Comparison of ENCODE assay signal across 20 cellular contexts in genomic region chr7:116950889-116951351, GRCh38. TPM values are rescaled to one million over a fixed set of nuclear protein-coding genes. Genes with fewer than 3 reads are reported as not detected.
DNase-seq lines count a peak whose midpoint lies in the region; TF ChIP-seq lines count a peak whose summit lies in the region.
"Had no signal": no experiment of that assay in that cellular context is flagged by ENCODE, and none has a peak within 500 bp of the region (broad histone marks: within the 10 kb centered on the region; RNA-seq: fewer than 3 reads in every experiment).

No MANE protein-coding gene starts in this region.

- H3K27me3 ChIP-seq in Caco-2 (replicated peaks; ENCODE audit: control insufficient read depth, insufficient read depth, low read length) (no peaks in the 10 kb centered on the region), tibial artery (no peaks in the 10 kb centered on the region), vagina (no peaks in the 10 kb centered on the region)
- H3K27me3 ChIP-seq: breast epithelium had no signal

- H3K4me3 ChIP-seq in Caco-2 (ENCODE audit: low read depth, low read length) (no peak overlapping the region), mesodermal cell (ENCODE audit: extremely low read depth, insufficient read depth, low read length, poor library complexity, severe bottlenecking) (no peak overlapping the region), tibial artery (no peak overlapping the region), vagina (no peak overlapping the region)

- H3K9me3 ChIP-seq in Caco-2 (no peaks in the 10 kb centered on the region), mesodermal cell (ENCODE audit: control insufficient read depth, low read length) (no peaks in the 10 kb centered on the region), tibial artery (no peaks in the 10 kb centered on the region), vagina (no peaks in the 10 kb centered on the region)
- H3K9me3 ChIP-seq: breast epithelium had no signal

- H3K27ac ChIP-seq in mesodermal cell (ENCODE audit: low read depth, low read length, severe bottlenecking) (peak overlapping the region; percentile 64), tibial artery (no peak overlapping the region), vagina (no peak overlapping the region)
- H3K27ac ChIP-seq: 22Rv1, breast epithelium, PC-9 had no signal

- no peak for TF ChIP-seq CTCF in Caco-2 (IDR thresholded peaks at IDR 0.05; ENCODE audit: insufficient read depth in 1 of 2, low read depth in 1 of 2, low read length in 1 of 2, severe bottlenecking in 1 of 2, unreplicated experiment in 1 of 2)
- no peak for TF ChIP-seq CTCF in tibial artery (IDR thresholded peaks at IDR 0.05)
- TF ChIP-seq CTCF in vagina (IDR thresholded peaks at IDR 0.05) = no peak

- peak overlapping the region; percentile 7 for H3K27ac Mint-ChIP-seq in Caco-2 (ENCODE audit: unreplicated experiment)
- H3K27ac Mint-ChIP-seq: mesothelial cell of epicardium; natural killer cell; T-helper 1 cell treated with Interleukin-12 subunit alpha and Interleukin-12 subunit beta and Interleukin-4 antibody, amounts not matched to agents 30 μg/mL and 1 μg/mL, for 36 hours; WTC11 had no signal

- H3K36me3 Mint-ChIP-seq in Caco-2 (ENCODE audit: insufficient read depth, unreplicated experiment) = peaks cover 14% of the 10 kb centered on the region
- H3K36me3 Mint-ChIP-seq: mesothelial cell of epicardium, natural killer cell had no signal

- H3K36me3 ChIP-seq in Caco-2 (ENCODE audit: control insufficient read depth, insufficient read depth, low read length) (no peaks in the 10 kb centered on the region), mesodermal cell (ENCODE audit: control insufficient read depth, insufficient read depth, low read length) (no peaks in the 10 kb centered on the region), tibial artery (no peaks in the 10 kb centered on the region), vagina (no peaks in the 10 kb centered on the region)
- H3K36me3 ChIP-seq: breast epithelium had no signal

- POLR2A ChIA-PET in Caco-2 (lab: Charles Lee) = no interaction called here

- H3K4me1 ChIP-seq in Caco-2 (peaks cover 12% of the 10 kb centered on the region), mesodermal cell (ENCODE audit: control insufficient read depth, insufficient read depth, low read length, poor library complexity, severe bottlenecking) (peaks cover 16% of the 10 kb centered on the region), tibial artery (peaks cover 0 to 38% (median 11%) of the 10 kb centered on the region in 4 donors), vagina (peaks cover 15% of the 10 kb centered on the region)
- H3K4me1 ChIP-seq: breast epithelium had no signal

- intact Hi-C loops in Caco-2 (cut with micrococcal nuclease; ENCODE audit: unreplicated experiment) (loop anchor here (1.0 to 5.0 kb wide), 2 partner anchors 21 to 61 kb away; no protein-coding TSS in a partner anchor), tibial artery (cut with DNase I; ENCODE audit: low total_unique reads) (no loop called here), vagina (cut with DNase I) (no loop called here)

- CTCF ChIA-PET in Caco-2 (lab: Charles Lee) = no interaction called here

- DNase-seq in DMS79 treated with DMSO at 0.1 percent for 48 hours (lab: John Stamatoyannopoulos, UW) (peak; percentile 21), DMS79 (lab: John Stamatoyannopoulos, UW) (no peak), Caco-2 (no peak), UCSD-AML1 (lab: John Stamatoyannopoulos, UW; ENCODE audit: unreplicated experiment) (peak; percentile 4), tibial artery (no peak), vagina (ENCODE audit: extremely low spot score in 2 of 2) (no peak), A172 (ENCODE audit: low spot score) (no peak)
- DNase-seq: activated effector memory CD4-positive, alpha-beta T cell treated with Interleukin-2 at 50 U/mL for 16 hours; AML-193; KG1; natural killer cell; NCI-H187; NCI-H446 had no signal

- no peak for TF ChIP-seq POLR2A in vagina (IDR thresholded peaks at IDR 0.05)

- peaks cover 11% of the 10 kb centered on the region for H3K4me1 Mint-ChIP-seq in Caco-2 (ENCODE audit: low read depth, unreplicated experiment)

- no peaks in the 10 kb centered on the region for H3K27me3 Mint-ChIP-seq in Caco-2 (ENCODE audit: insufficient read depth, unreplicated experiment)

- H3K4me3 Mint-ChIP-seq in Caco-2 (ENCODE audit: unreplicated experiment) = peak overlapping the region; percentile 94
- H3K4me3 Mint-ChIP-seq: mesothelial cell of epicardium; natural killer cell; T-helper 1 cell treated with Interleukin-12 subunit alpha and Interleukin-12 subunit beta and Interleukin-4 antibody, amounts not matched to agents 30 μg/mL and 1 μg/mL, for 36 hours; WTC11 had no signal

- H3K9me3 Mint-ChIP-seq in Caco-2 (ENCODE audit: unreplicated experiment) = no peaks in the 10 kb centered on the region
- H3K9me3 Mint-ChIP-seq: mesothelial cell of epicardium; natural killer cell; T-helper 1 cell treated with Interleukin-12 subunit alpha and Interleukin-12 subunit beta and Interleukin-4 antibody, amounts not matched to agents 30 μg/mL and 1 μg/mL, for 36 hours; WTC11 had no signal

- WGBS in mesodermal cell (ENCODE audit: insufficient coverage in 2 of 2), 2 experiments = 96 to 100% methylated on average over 3 to 4 of the region's 5 CpGs

- no TSS peak for BruUV-seq in Caco-2 (replicated peaks; lab: Mats Ljungman, UMichigan)

RNA-seq across cellular contexts. Expression of gene ST7, which starts 2.4 kb away (rescaled TPM):
- 38.2 and 41.6 TPM in 2 replicates for total RNA-seq in Caco-2 (2022)
- polyA plus RNA-seq in mesodermal cell (2013, experiment 1 of 2) = 16.9 TPM
- 20.8 TPM for polyA plus RNA-seq in mesodermal cell (2013, experiment 2 of 2)
- 15.2 TPM for total RNA-seq in vagina
- 11.9 and 12.9 TPM in 2 replicates for total RNA-seq in A172 (2014; rRNA removed; shearing (Covaris generic))

Comparison
In these comparisons a context has a peak if more than half of its experiments do, and no peak if none do; other contexts are left out.
1. DNase-seq: peak in DMS79 treated with DMSO at 0.1 percent for 48 hours (single experiment) and UCSD-AML1 (single experiment); none in DMS79 (single experiment), Caco-2 (0 of 2), tibial artery (0 of 2), vagina (0 of 2) and A172 (single experiment).